In genomic region chr2:46909771-46910419, GRCh38 we compare ENCODE assay signal across 1 cellular context.
TF ChIP-seq lines count a peak whose summit lies in the region.

No MANE protein-coding gene starts in this region.

TF ChIP-seq in HepG2, 621 proteins besides CTCF, POLR2A, EP300 and RAD21 (continued from another document):
- TF ChIP-seq BHLHE40 (IDR thresholded peaks at IDR 0.05; ENCODE audit: low read length) (no peak), ZSCAN31 (CRISPR knock-in tag; IDR thresholded peaks at IDR 0.05; ENCODE audit: low read depth) (peak; percentile 44; the same call in 1 of the 2 replicates), ARID5B (CRISPR knock-in tag; IDR thresholded peaks at IDR 0.05) (peak; percentile 62; the same call in 1 of the 2 replicates), JDP2 (CRISPR knock-in tag; IDR thresholded peaks at IDR 0.05; ENCODE audit: borderline replicate concordance) (no peak), ZFAT (CRISPR knock-in tag; conservative IDR thresholded peaks at IDR 0.05) (no peak), GLI4 (CRISPR knock-in tag; IDR thresholded peaks at IDR 0.05; ENCODE audit: borderline replicate concordance) (no peak), ZNF609 (CRISPR knock-in tag; IDR thresholded peaks at IDR 0.05; ENCODE audit: borderline replicate concordance) (0 out of 2 replicates have a peak, but pooled peaks have one; percentile 54), KAT8 (CRISPR knock-in tag; IDR thresholded peaks at IDR 0.05) (0 out of 2 replicates have a peak, but pooled peaks have one; percentile 24), ZBTB33 (CRISPR knock-in tag; IDR thresholded peaks at IDR 0.05) (peak; percentile 66; the same call in 1 of the 2 replicates), BCL6 (CRISPR knock-in tag; IDR thresholded peaks at IDR 0.05) (peak; percentile 80), ASH2L (IDR thresholded peaks at IDR 0.05; ENCODE audit: insufficient read length, low read depth, low read length) (peak; percentile 34), ZNF205 (CRISPR knock-in tag; IDR thresholded peaks at IDR 0.05) (peak; percentile 92), NR2C2 (CRISPR knock-in tag; IDR thresholded peaks at IDR 0.05; ENCODE audit: borderline replicate concordance) (0 out of 2 replicates have a peak, but pooled peaks have one; percentile 32), TBX2 (CRISPR knock-in tag; IDR thresholded peaks at IDR 0.05; ENCODE audit: borderline replicate concordance) (peak; percentile 44), GATAD2A (CRISPR knock-in tag; IDR thresholded peaks at IDR 0.05) (peak; percentile 37; the same call in 1 of the 2 replicates), ARID4A (CRISPR knock-in tag; IDR thresholded peaks at IDR 0.05; ENCODE audit: borderline replicate concordance) (peak; percentile 51; the same call in 1 of the 2 replicates), HDAC2 (CRISPR knock-in tag; IDR thresholded peaks at IDR 0.05) (0 out of 2 replicates have a peak, but pooled peaks have one; percentile 47), SOX5 (CRISPR knock-in tag; IDR thresholded peaks at IDR 0.05; ENCODE audit: borderline replicate concordance) (peak; percentile 71), ZBTB39 (CRISPR knock-in tag; IDR thresholded peaks at IDR 0.05) (0 out of 2 replicates have a peak, but pooled peaks have one; percentile 67)
